Comparison of ENCODE assay signal across 8 cellular contexts in the genomic region with DNA sequence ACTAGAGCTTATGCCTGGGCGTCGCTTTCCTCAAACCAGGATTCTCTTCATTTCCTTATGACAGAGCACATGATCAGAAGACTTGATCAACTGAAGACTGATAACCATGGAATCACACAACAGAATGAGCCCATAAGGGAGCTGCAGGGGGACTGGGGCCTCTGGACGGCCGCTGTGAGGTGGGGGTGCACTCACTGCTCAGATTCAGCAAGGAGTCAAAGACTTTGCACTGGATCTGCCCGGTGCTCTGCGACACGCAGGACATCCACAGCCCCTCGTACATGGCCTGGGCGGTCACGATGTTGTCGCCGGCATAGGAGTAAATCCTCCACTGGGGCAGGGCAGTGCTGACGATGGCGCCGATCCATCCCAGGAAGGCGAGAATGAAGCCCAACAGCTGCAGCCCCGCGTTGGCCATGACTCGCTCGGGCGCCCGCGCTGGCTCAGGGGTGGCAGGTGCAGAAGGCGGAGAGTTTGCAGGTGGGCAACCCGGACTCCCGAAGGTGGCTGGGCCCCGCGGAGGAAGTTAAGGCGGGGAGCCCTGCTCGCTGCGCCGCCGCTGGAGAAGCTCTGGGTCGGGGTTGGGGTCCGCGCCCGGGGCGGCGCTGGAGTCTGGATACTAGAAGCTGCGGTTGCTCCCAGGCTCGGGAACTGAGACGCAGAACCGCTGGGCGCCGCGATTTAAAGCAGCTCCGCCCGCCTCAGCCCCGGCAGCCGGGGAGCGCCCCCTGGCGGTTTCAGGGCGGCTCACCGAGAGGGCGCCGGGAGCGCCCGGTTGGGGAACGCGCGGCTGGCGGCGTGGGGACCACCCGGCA. TPM values are rescaled to one million over a fixed set of nuclear protein-coding genes. Genes with fewer than 3 reads are reported as not detected.
A peak's percentile ranks its signal among the peaks of the same experiment; 100 is the strongest.
DNase-seq lines count a peak whose midpoint lies in the region; ATAC-seq, FAIRE-seq and TF ChIP-seq lines count a peak whose summit lies in the region.

A gene with protein sequence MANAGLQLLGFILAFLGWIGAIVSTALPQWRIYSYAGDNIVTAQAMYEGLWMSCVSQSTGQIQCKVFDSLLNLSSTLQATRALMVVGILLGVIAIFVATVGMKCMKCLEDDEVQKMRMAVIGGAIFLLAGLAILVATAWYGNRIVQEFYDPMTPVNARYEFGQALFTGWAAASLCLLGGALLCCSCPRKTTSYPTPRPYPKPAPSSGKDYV (minus strand): TSS at position 658 of the 815 bp plus-strand sequence. CDS start 240 bp downstream, at position 418.

- peak within 1 kb of the TSS; percentile 52 to 69 (median 56) for H3K9ac ChIP-seq in H1 (replicated peaks in 1 of 4; ENCODE audit: extremely low read depth in 1 of 4, low read depth in 3 of 4, low read length in 3 of 4)

- H4K8ac ChIP-seq in H1 (ENCODE audit: extremely low read depth, insufficient read depth, low read length): peak within 1 kb of the TSS; percentile 69; the same call in 1 of the 2 replicates

- peak within 1 kb of the TSS; percentile 42 for H4K91ac ChIP-seq in H1 (replicated peaks; ENCODE audit: insufficient read length, low read length)

- DNase-seq in AG04450 (ENCODE audit: low read depth, low spot score) (peak; percentile 39), NCI-H69 (lab: John Stamatoyannopoulos, UW) (peak; percentile 84), H1 (ENCODE audit: low read depth in 1 of 2, low spot score in 2 of 2) (peak; percentile 73 to 95), lung microvascular endothelial cell (ENCODE audit: low read depth in 2 of 2) (peak; percentile 81)
- peak; percentile 40 to 53 (median 52) for DNase-seq in activated CD8-positive, alpha-beta memory T cell treated with anti-CD3 and anti-CD28 coated beads for 48 hours (ENCODE audit: low read depth in 2 of 3, low spot score in 2 of 3)
- peak; percentile 44 to 72 (median 55) for DNase-seq in stimulated activated CD4-positive, alpha-beta T cell treated with anti-CD3 and anti-CD28 coated beads, TNF-alpha, amount 100 ng/mL, for 24 hours (ENCODE audit: low read depth in 3 of 3)

- H3K18ac ChIP-seq in H1 (ENCODE audit: extremely low read depth, low read length): peak within 1 kb of the TSS; percentile 72; the same call in 1 of the 2 replicates

- H2BK12ac ChIP-seq in H1 (ENCODE audit: low read depth, low read length): peak within 1 kb of the TSS; percentile 40; the same call in 1 of the 2 replicates

- POLR2A ChIA-PET in AG04450 (lab: Yijun Ruan, JAX): no interaction called here
- POLR2A ChIA-PET in H1 (lab: Charles Lee; ENCODE audit: partially characterized antibody): interaction anchor here (0.6 to 1.2 kb wide), 8 partner anchors 16 to 383 kb away, joined by 3 to 4 read pairs (median 3); no protein-coding TSS in a partner anchor

- peak within 1 kb of the TSS; percentile 93 for H2AFZ ChIP-seq in H1 (ENCODE audit: low read length)

- H2BK5ac ChIP-seq in H1 (ENCODE audit: low read depth, low read length): no peak within 1 kb of the TSS

- CTCF ChIA-PET in AG04450 (lab: Charles Lee) (interaction anchor here (0.5 to 5.2 kb wide), 75 partner anchors 8 to 728 kb away, joined by 3 to 105 read pairs (median 5); a partner anchor contains a TSS), H1 (lab: Charles Lee; ENCODE audit: partially characterized antibody) (interaction anchor here (0.6 to 6.3 kb wide), 57 partner anchors 8 to 636 kb away, joined by 3 to 54 read pairs (median 5); a partner anchor contains a TSS)

- 3% methylated on average over 58 of the region's 64 CpGs; no CpG with 5 or more reads in 1 of the 2 experiments for WGBS in H1 (ENCODE audit: extremely low coverage in 1 of 2, insufficient coverage in 1 of 2, insufficient read length in 1 of 2, insufficient replicate concordance in 2 of 2, low coverage in 1 of 2, low lambda C conversion rate in 2 of 2, missing lambda C conversion rate in 1 of 2), 2 experiments

- peaks cover 2 to 13% (median 8%) of the 10 kb centered on the region in 4 experiments; a peak in 5 of 7 replicates for H3K4me1 ChIP-seq in H1 (replicated peaks in 1 of 4; ENCODE audit: control insufficient read depth in 3 of 4, insufficient read depth in 4 of 4, low read length in 3 of 4)

- H3K23me2 ChIP-seq in H1 (ENCODE audit: low read depth, low read length): peaks cover 6% of the 10 kb centered on the region; the same call in 1 of the 2 replicates

- no peak within 1 kb of the TSS for H3K14ac ChIP-seq in H1 (ENCODE audit: insufficient read length)

- H4K20me1 ChIP-seq in H1 (replicated peaks in 1 of 2; ENCODE audit: control insufficient read depth in 1 of 2, insufficient read depth in 2 of 2, low read length in 2 of 2): no peaks in the 10 kb centered on the region

- no peak within 1 kb of the TSS for H2BK15ac ChIP-seq in H1 (ENCODE audit: low read length)

- no peak within 1 kb of the TSS for H2BK20ac ChIP-seq in H1 (ENCODE audit: low read length)

- no peak for FAIRE-seq in H1 (lab: Jason Lieb, UNC)

- no peak within 1 kb of the TSS for H3K4ac ChIP-seq in H1 (replicated peaks; ENCODE audit: insufficient read length, low read depth, low read length)

- H3K9me3 ChIP-seq in AG04450 (ENCODE audit: control insufficient read depth, insufficient read depth, low read length) (no peaks in the 10 kb centered on the region), H1 (ENCODE audit: insufficient read depth in 2 of 2, low read depth in 1 of 2, low read length in 1 of 2) (no peaks in the 10 kb centered on the region)

- TF ChIP-seq CTCF in AG04450 (IDR thresholded peaks at IDR 0.05; ENCODE audit: low read depth, low read length) (peak; percentile 85), H1 (IDR thresholded peaks at IDR 0.05; ENCODE audit: control extremely low read depth in 1 of 3, insufficient read depth in 1 of 3, low read depth in 1 of 3, low read length in 3 of 3) (peak; percentile 74 to 98 (median 84))

- no peak within 1 kb of the TSS for H2BK120ac ChIP-seq in H1 (replicated peaks; ENCODE audit: low read depth, low read length)

- H3K27me3 ChIP-seq in AG04450 (ENCODE audit: control insufficient read depth, insufficient read depth, low read length) (no peaks in the 10 kb centered on the region), H1 (replicated peaks in 1 of 4; ENCODE audit: control insufficient read depth in 3 of 4, extremely low read depth in 1 of 4, insufficient read depth in 3 of 4, low read length in 3 of 4) (peaks cover 0 to 7% (median 6%) of the 10 kb centered on the region in 4 experiments; a peak in 5 of 7 replicates)

- H4K5ac ChIP-seq in H1 (ENCODE audit: insufficient read length, low read depth, low read length): no peak within 1 kb of the TSS

- no peaks in the 10 kb centered on the region for H3K79me1 ChIP-seq in H1 (ENCODE audit: low read depth, low read length)

- TF ChIP-seq RAD21 in H1 (IDR thresholded peaks at IDR 0.05 in 1 of 2, conservative IDR thresholded peaks at IDR 0.05 in 1 of 2; ENCODE audit: low read depth in 2 of 2, low read length in 2 of 2): peak; percentile 76 to 87

- peak within 1 kb of the TSS; percentile 78 to 92 for H3K4me2 ChIP-seq in H1 (ENCODE audit: insufficient read depth in 1 of 2, low read depth in 2 of 2, low read length in 2 of 2)

- H3K56ac ChIP-seq in H1 (replicated peaks; ENCODE audit: insufficient read length, low read depth, low read length): no peak within 1 kb of the TSS

- H3K4me3 ChIP-seq in AG04450 (ENCODE audit: low read depth, low read length) (peak within 1 kb of the TSS; percentile 67), H1 (ENCODE audit: extremely low read depth in 1 of 4, insufficient read depth in 2 of 4, low read depth in 3 of 4, low read length in 4 of 4) (peak within 1 kb of the TSS; percentile 76 to 79 (median 78))

- H3K36me3 ChIP-seq in H1 (ENCODE audit: control insufficient read depth in 2 of 4, insufficient read depth in 4 of 4, low read length in 3 of 4): no peaks in the 10 kb centered on the region

- ATAC-seq in GM18870 (IDR thresholded peaks at IDR 0.05; ENCODE audit: unreplicated experiment) (peak; percentile 52), HG03108 (IDR thresholded peaks at IDR 0.05; ENCODE audit: unreplicated experiment) (peak; percentile 93)

- no peak within 1 kb of the TSS for H3K23ac ChIP-seq in H1 (ENCODE audit: insufficient read length)

- H2AK5ac ChIP-seq in H1 (ENCODE audit: low read depth, low read length): no peak within 1 kb of the TSS

- TF ChIP-seq POLR2A in H1 (IDR thresholded peaks at IDR 0.05; ENCODE audit: control extremely low read depth in 1 of 2, low read depth in 2 of 2, low read length in 2 of 2): peak in 1 of 2 experiments; percentile 85; a peak in 2 of 3 replicates

- H3K27ac ChIP-seq in AG04450 (ENCODE audit: low read depth, low read length) (no peak within 1 kb of the TSS), H1 (ENCODE audit: low read depth, low read length) (no peak within 1 kb of the TSS; the same call in 1 of the 2 replicates)

- no peaks in the 10 kb centered on the region for H3K79me2 ChIP-seq in H1 (ENCODE audit: control insufficient read depth in 1 of 2, insufficient read depth in 2 of 2, low read length in 2 of 2)

- TF ChIP-seq EP300 in H1 (IDR thresholded peaks at IDR 0.05; ENCODE audit: borderline replicate concordance in 1 of 2, low read depth in 2 of 2, low read length in 2 of 2): peak in 1 of 2 experiments; percentile 38; a peak in 1 of 3 replicates

TF ChIP-seq in H1, 55 proteins besides CTCF, POLR2A, EP300 and RAD21 (continues in another document):
- TF ChIP-seq, protein P1, sequence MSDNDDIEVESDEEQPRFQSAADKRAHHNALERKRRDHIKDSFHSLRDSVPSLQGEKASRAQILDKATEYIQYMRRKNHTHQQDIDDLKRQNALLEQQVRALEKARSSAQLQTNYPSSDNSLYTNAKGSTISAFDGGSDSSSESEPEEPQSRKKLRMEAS (IDR thresholded peaks at IDR 0.05): peak; percentile 41
- TF ChIP-seq KDM5A (IDR thresholded peaks at IDR 0.05; ENCODE audit: low read length) (no peak), SP4 (IDR thresholded peaks at IDR 0.05; ENCODE audit: low read length) (no peak), NANOG (IDR thresholded peaks at IDR 0.05; ENCODE audit: insufficient read depth, low read depth, low read length, poor library complexity, severe bottlenecking) (peak; percentile 44), RBBP5 (IDR thresholded peaks at IDR 0.05; ENCODE audit: borderline replicate concordance, low read depth, low read length) (peak; percentile 82; the same call in 1 of the 2 replicates), JUND (IDR thresholded peaks at IDR 0.05; ENCODE audit: low read length) (no peak), EZH2 (IDR thresholded peaks at IDR 0.05; ENCODE audit: low read depth, low read length, severe bottlenecking) (peak; percentile 22)

RNA-seq across cellular contexts. Expression of the gene that starts here (rescaled TPM):
- polyA plus RNA-seq in AG04450 (2011; rRNA removed) (9.6 and 9.8 TPM in 2 replicates), H1 (2011; rRNA removed) (3.8 and 6.1 TPM in 2 replicates)
- polyA minus RNA-seq in AG04450 (2011; rRNA and poly(A)+ RNA removed): 9.7 and 9.8 TPM in 2 replicates
- 3.0 and 3.1 TPM in 2 replicates for total RNA-seq in H1 (2021; fragmentation: NEBNext Ultra II Directional; extraction: Animal tissue kit (Norgen Biotek cat#: 25700))
- 5.1 TPM for polyA plus RNA-seq in H1 (2011; cell fraction: cytosol; rRNA removed)
- 2.1 TPM for polyA plus RNA-seq in H1 (2011; cell fraction: nucleus; rRNA removed)
- 3.2 to 4.5 TPM (median 4.2 TPM) in 4 replicates for polyA plus RNA-seq in H1 (2012, experiment 1 of 2)
- 0.88 TPM for polyA plus RNA-seq in H1 (2012, experiment 2 of 2)
- 5.5 TPM for polyA plus RNA-seq in H1 (2013, experiment 1 of 2)
- polyA plus RNA-seq in H1 (2013, experiment 2 of 2): 6.6 TPM
- 6.7 and 10.5 TPM in 2 replicates for polyA minus RNA-seq in H1 (2011; rRNA and poly(A)+ RNA removed)
- polyA minus RNA-seq in H1 (2011; cell fraction: cytosol; rRNA and poly(A)+ RNA removed): 2.1 TPM
- polyA minus RNA-seq in H1 (2011; cell fraction: nucleus; rRNA and poly(A)+ RNA removed): 6.9 TPM
- 0.20 and 0.44 TPM in 2 replicates for total RNA-seq in lung microvascular endothelial cell

Comparison
In these comparisons a context has a peak if more than half of its experiments do, and no peak if none do; other contexts are left out.
1. Peak in DNase-seq in lung microvascular endothelial cell; RNA of the gene not detected or under 1 TPM.